1 cellular context compared by ENCODE assay signal in genomic region chr6:26576929-26577719, GRCh38.
A peak's percentile ranks its signal among the peaks of the same experiment; 100 is the strongest.
TF ChIP-seq lines count a peak whose summit lies in the region.

No MANE protein-coding gene starts in this region.

TF ChIP-seq in HepG2, 621 proteins besides CTCF, POLR2A, EP300 and RAD21 (continued from another document and continues in another):
- peak; percentile 63; the same call in 1 of the 2 replicates for TF ChIP-seq ZNF580 (CRISPR knock-in tag; IDR thresholded peaks at IDR 0.05; ENCODE audit: borderline replicate concordance, low read depth)
- TF ChIP-seq ZNF263 (CRISPR knock-in tag; IDR thresholded peaks at IDR 0.05): no peak
- TF ChIP-seq FUBP1 (CRISPR knock-in tag; IDR thresholded peaks at IDR 0.05; ENCODE audit: borderline replicate concordance): no peak
- no peak for TF ChIP-seq SMC3 (IDR thresholded peaks at IDR 0.05; ENCODE audit: low read length)
- TF ChIP-seq ZNF224 (CRISPR knock-in tag; IDR thresholded peaks at IDR 0.05): no peak
- TF ChIP-seq THAP9 (CRISPR knock-in tag; IDR thresholded peaks at IDR 0.05; ENCODE audit: borderline replicate concordance): no peak
- no peak for TF ChIP-seq MYC (CRISPR knock-in tag; IDR thresholded peaks at IDR 0.05; ENCODE audit: borderline replicate concordance)
- TF ChIP-seq SETDB1 (CRISPR knock-in tag; IDR thresholded peaks at IDR 0.05; ENCODE audit: borderline replicate concordance): no peak
- no peak for TF ChIP-seq DZIP1 (CRISPR knock-in tag; IDR thresholded peaks at IDR 0.05)
- TF ChIP-seq POGK (CRISPR knock-in tag; conservative IDR thresholded peaks at IDR 0.05): no peak
- TF ChIP-seq SMYD3 (CRISPR knock-in tag; IDR thresholded peaks at IDR 0.05): peak; percentile 57; the same call in 1 of the 2 replicates
- TF ChIP-seq AHR (CRISPR knock-in tag; IDR thresholded peaks at IDR 0.05): no peak
- peak; percentile 78; the same call in 1 of the 2 replicates for TF ChIP-seq SMAD3 (CRISPR knock-in tag; IDR thresholded peaks at IDR 0.05)
- TF ChIP-seq ZNF501 (CRISPR knock-in tag; IDR thresholded peaks at IDR 0.05): 0 out of 2 replicates have a peak, but pooled peaks have one; percentile 37
- TF ChIP-seq ZNF607 (CRISPR knock-in tag; IDR thresholded peaks at IDR 0.05; ENCODE audit: borderline replicate concordance): no peak
- peak; percentile 29; the same call in 1 of the 2 replicates for TF ChIP-seq RCOR2 (CRISPR knock-in tag; IDR thresholded peaks at IDR 0.05)
- TF ChIP-seq RERE (CRISPR knock-in tag; IDR thresholded peaks at IDR 0.05; ENCODE audit: low read depth): 0 out of 2 replicates have a peak, but pooled peaks have one; percentile 20
- TF ChIP-seq ZNF597 (CRISPR knock-in tag; IDR thresholded peaks at IDR 0.05): no peak
- TF ChIP-seq GMEB2 (CRISPR knock-in tag; IDR thresholded peaks at IDR 0.05; ENCODE audit: low read depth): no peak
- no peak for TF ChIP-seq BCL6 (CRISPR knock-in tag; IDR thresholded peaks at IDR 0.05)
- no peak for TF ChIP-seq NR2C2 (CRISPR knock-in tag; IDR thresholded peaks at IDR 0.05; ENCODE audit: borderline replicate concordance)
- no peak for TF ChIP-seq ZNF556 (CRISPR knock-in tag; IDR thresholded peaks at IDR 0.05; ENCODE audit: borderline replicate concordance)
- TF ChIP-seq ZNF234 (CRISPR knock-in tag; conservative IDR thresholded peaks at IDR 0.05): no peak
- no peak for TF ChIP-seq THAP8 (CRISPR knock-in tag; IDR thresholded peaks at IDR 0.05; ENCODE audit: borderline replicate concordance)
- peak; percentile 64; the same call in 1 of the 2 replicates for TF ChIP-seq IRF2 (CRISPR knock-in tag; IDR thresholded peaks at IDR 0.05)
- TF ChIP-seq BCLAF1 (IDR thresholded peaks at IDR 0.05): no peak
- TF ChIP-seq ZNF275 (CRISPR knock-in tag; IDR thresholded peaks at IDR 0.05; ENCODE audit: borderline replicate concordance): no peak
- TF ChIP-seq NPAS2 (CRISPR knock-in tag; IDR thresholded peaks at IDR 0.05; ENCODE audit: borderline replicate concordance): no peak
- TF ChIP-seq ZNF773 (CRISPR knock-in tag; IDR thresholded peaks at IDR 0.05; ENCODE audit: borderline replicate concordance): no peak
